13 cellular contexts compared by ENCODE assay signal in genomic region chr5:524442-525163, GRCh38. TPM values are rescaled to one million over a fixed set of nuclear protein-coding genes. Genes with fewer than 3 reads are reported as not detected.
DNase-seq lines count a peak whose midpoint lies in the region; ATAC-seq and TF ChIP-seq lines count a peak whose summit lies in the region.
"Had no signal": no experiment of that assay in that cellular context is flagged by ENCODE, and none has a peak within 500 bp of the region (broad histone marks: within the 10 kb centered on the region; RNA-seq: fewer than 3 reads in every experiment).

Gene SLC9A3, minus strand, starts transcription at chr5:524449.

- H3K9me3 Mint-ChIP-seq in endodermal cell = no peaks in the 10 kb centered on the region
- H3K9me3 Mint-ChIP-seq: CD4-positive, alpha-beta T cell; HFFc6 had no signal

- H2AFZ ChIP-seq in neural cell (ENCODE audit: low read depth, low read length) = no peak within 1 kb of the TSS

- peaks cover 59% of the 10 kb centered on the region for H3K4me1 ChIP-seq in BLaER1
- peaks cover 6% of the 10 kb centered on the region for H3K4me1 ChIP-seq in HUES64 (ENCODE audit: insufficient read depth, low read length)
- H3K4me1 ChIP-seq in endodermal cell (ENCODE audit: control insufficient read depth, insufficient read depth, low read length) = peaks cover 4% of the 10 kb centered on the region
- H3K4me1 ChIP-seq in gastroesophageal sphincter = peaks cover 0 to 35% (median 4%) of the 10 kb centered on the region in 3 donors

- no peaks in the 10 kb centered on the region for H3K36me3 ChIP-seq in BLaER1
- no peaks in the 10 kb centered on the region for H3K36me3 ChIP-seq in HUES64 (ENCODE audit: insufficient read depth, low read length)
- H3K36me3 ChIP-seq in endodermal cell (ENCODE audit: control insufficient read depth, insufficient read depth, low read length) = no peaks in the 10 kb centered on the region
- H3K36me3 ChIP-seq in neural cell (ENCODE audit: insufficient read depth, low read length) = no peaks in the 10 kb centered on the region
- H3K36me3 ChIP-seq in gastroesophageal sphincter = no peaks in the 10 kb centered on the region
- H3K36me3 ChIP-seq: tibial artery had no signal

- no peaks in the 10 kb centered on the region for H3K36me3 Mint-ChIP-seq in endodermal cell (ENCODE audit: low read depth)

- TF ChIP-seq EP300 in neural cell (conservative IDR thresholded peaks at IDR 0.05; ENCODE audit: poor library complexity, severe bottlenecking) (no peak), gastroesophageal sphincter (IDR thresholded peaks at IDR 0.05) (no peak)

- no peak for ATAC-seq in gastroesophageal sphincter

- H3K9ac ChIP-seq in BLaER1 (no peak within 1 kb of the TSS), HUES64 (ENCODE audit: low read depth, low read length) (no peak within 1 kb of the TSS; the same call in 1 of the 2 replicates), endodermal cell (ENCODE audit: extremely low read depth, low read length, poor library complexity, severe bottlenecking) (no peak within 1 kb of the TSS), neural cell (ENCODE audit: low read length) (peak within 1 kb of the TSS; percentile 12)

- 14% methylated on average over 65 of the region's 66 CpGs for WGBS in HUES64
- WGBS in endodermal cell (ENCODE audit: insufficient coverage in 1 of 2, insufficient read length in 1 of 2), 2 experiments = 15 to 18% methylated on average over 16 to 66 of the region's 66 CpGs
- 0% methylated on average over 4 of the region's 66 CpGs; no CpG with 5 or more reads in 1 of the 2 donors for WGBS in gastroesophageal sphincter (ENCODE audit: low coverage in 1 of 2), 2 donors

- no peaks in the 10 kb centered on the region for H3K9me2 ChIP-seq in neural cell (ENCODE audit: insufficient read depth, low read length)

- H3K9me3 ChIP-seq in BLaER1 = no peaks in the 10 kb centered on the region
- H3K9me3 ChIP-seq in HUES64 (ENCODE audit: insufficient read depth, low read depth, low read length) = no peaks in the 10 kb centered on the region
- H3K9me3 ChIP-seq in endodermal cell (ENCODE audit: control insufficient read depth, low read length) = no peaks in the 10 kb centered on the region
- no peaks in the 10 kb centered on the region for H3K9me3 ChIP-seq in neural cell (ENCODE audit: low read length)
- H3K9me3 ChIP-seq in gastroesophageal sphincter = no peaks in the 10 kb centered on the region
- H3K9me3 ChIP-seq: tibial artery had no signal

- no peak within 1 kb of the TSS for H3K4me2 ChIP-seq in BLaER1
- H3K4me2 ChIP-seq in neural cell (ENCODE audit: low read length) = peak within 1 kb of the TSS; percentile 30

- H3F3A ChIP-seq in neural cell (ENCODE audit: insufficient read depth, low read length, poor library complexity, severe bottlenecking) = no peaks in the 10 kb centered on the region

- POLR2A ChIA-PET in HEK293T (lab: Yijun Ruan, JAX) = no interaction called here

- H3K4me1 Mint-ChIP-seq in endodermal cell = peaks cover 12% of the 10 kb centered on the region

- TF ChIP-seq CTCF in endodermal cell (conservative IDR thresholded peaks at IDR 0.05) (no peak), neural cell (IDR thresholded peaks at IDR 0.05; ENCODE audit: poor library complexity, severe bottlenecking) (no peak), gastroesophageal sphincter (IDR thresholded peaks at IDR 0.05) (no peak)

- DNase-seq in endodermal cell = no peak
- no peak for DNase-seq in HuH-7.5 (ENCODE audit: low spot score)
- DNase-seq in HEK293T (ENCODE audit: extremely low spot score) = no peak
- no peak for DNase-seq in iPS-NIHi7 (ENCODE audit: extremely low spot score)
- DNase-seq: activated CD4-positive, CD25-positive, alpha-beta regulatory T cell treated with anti-CD3 and anti-CD28 coated beads, Interleukin-2, amount 50 U/mL, for 72 hours; CD4-positive, alpha-beta T cell; HFFc6; RPMI8226; tibial artery had no signal

- peaks cover 88% of the 10 kb centered on the region for H3K27me3 ChIP-seq in BLaER1
- peaks cover 85% of the 10 kb centered on the region for H3K27me3 ChIP-seq in HUES64 (ENCODE audit: insufficient read depth, low read length)
- peaks cover 78% of the 10 kb centered on the region for H3K27me3 ChIP-seq in endodermal cell (ENCODE audit: control insufficient read depth, insufficient read depth, low read length, poor library complexity, severe bottlenecking)
- peaks cover 74% of the 10 kb centered on the region for H3K27me3 ChIP-seq in neural cell (ENCODE audit: insufficient read depth, low read depth, low read length)
- peaks cover 100% of the 10 kb centered on the region for H3K27me3 ChIP-seq in gastroesophageal sphincter

- H3K27ac Mint-ChIP-seq in endodermal cell = no peak within 1 kb of the TSS
- H3K27ac Mint-ChIP-seq: CD4-positive, alpha-beta T cell; HFFc6 had no signal

- peak within 1 kb of the TSS; percentile 47 for H3K4me3 Mint-ChIP-seq in endodermal cell
- H3K4me3 Mint-ChIP-seq: CD4-positive, alpha-beta T cell; HFFc6 had no signal

- H3K4me3 ChIP-seq in BLaER1 (0 out of 2 replicates have a peak within 1 kb of the TSS, but pooled peaks have one; percentile 25), HUES64 (ENCODE audit: low read length) (peak within 1 kb of the TSS; percentile 43), endodermal cell (ENCODE audit: low read length) (peak within 1 kb of the TSS; percentile 14), neural cell (ENCODE audit: low read length) (peak within 1 kb of the TSS; percentile 66), gastroesophageal sphincter (peak within 1 kb of the TSS in 1 of 2 donors; percentile 40)

- no peak for TF ChIP-seq POLR2A in gastroesophageal sphincter (IDR thresholded peaks at IDR 0.05)

- peaks cover 78% of the 10 kb centered on the region for H3K27me3 Mint-ChIP-seq in endodermal cell (ENCODE audit: insufficient read depth)

- no peaks in the 10 kb centered on the region for H3K79me2 ChIP-seq in neural cell (replicated peaks; ENCODE audit: insufficient read depth, low read length)

- no peak for TF ChIP-seq RAD21 in neural cell (conservative IDR thresholded peaks at IDR 0.05)

- CTCF ChIA-PET in HEK293T (lab: Yijun Ruan, JAX) = no interaction called here

- H3K27ac ChIP-seq in BLaER1 (no peak within 1 kb of the TSS), HUES64 (ENCODE audit: low read depth, low read length) (no peak within 1 kb of the TSS), endodermal cell (ENCODE audit: low read depth, low read length) (no peak within 1 kb of the TSS), neural cell (ENCODE audit: low read length) (no peak within 1 kb of the TSS), gastroesophageal sphincter (no peak within 1 kb of the TSS)
- H3K27ac ChIP-seq: tibial artery had no signal

- H4K20me1 ChIP-seq in BLaER1 (peaks cover 46% of the 10 kb centered on the region), neural cell (ENCODE audit: insufficient read depth) (no peaks in the 10 kb centered on the region)

TF ChIP-seq in HEK293T, 16 proteins besides CTCF, POLR2A, EP300 and RAD21:
- TF ChIP-seq FOXA1 (IDR thresholded peaks at IDR 0.05) (no peak), TARDBP (IDR thresholded peaks at IDR 0.05) (no peak), LEF1 (IDR thresholded peaks at IDR 0.05; ENCODE audit: borderline replicate concordance) (no peak), NFRKB (IDR thresholded peaks at IDR 0.05) (no peak), SUZ12 (IDR thresholded peaks at IDR 0.05) (no peak), ARNT (IDR thresholded peaks at IDR 0.05) (no peak), L3MBTL2 (conservative IDR thresholded peaks at IDR 0.05) (no peak), BHLHE40 (IDR thresholded peaks at IDR 0.05; ENCODE audit: borderline replicate concordance) (no peak), ZNF384 (IDR thresholded peaks at IDR 0.05) (no peak), FOXK2 (IDR thresholded peaks at IDR 0.05) (no peak), FOXM1 (IDR thresholded peaks at IDR 0.05; ENCODE audit: borderline replicate concordance) (no peak), PKNOX1 (IDR thresholded peaks at IDR 0.05) (no peak), SP1 (IDR thresholded peaks at IDR 0.05) (no peak), ELF4 (IDR thresholded peaks at IDR 0.05) (no peak)

RNA-seq across cellular contexts. Expression of gene SLC9A3, which starts in this region (rescaled TPM):
- 0.55 TPM for polyA plus RNA-seq in HUES64 (2013, experiment 1 of 2)
- polyA plus RNA-seq in HUES64 (2013, experiment 2 of 2) = 0.70 TPM
- total RNA-seq in endodermal cell = 1 to 10 TPM; 1.3 to 1.5 TPM
- 1.5 TPM for polyA plus RNA-seq in endodermal cell (2013, experiment 1 of 2)
- polyA plus RNA-seq in endodermal cell (2013, experiment 2 of 2) = 1.4 TPM
- polyA plus RNA-seq in neural cell = 3.0 and 4.0 TPM in 2 replicates
- 3.8 and 4.9 TPM in 2 replicates for polyA minus RNA-seq in neural cell
- total RNA-seq in gastroesophageal sphincter = 1 to 10 TPM; 2.6 to 3.9 (median 2.8) TPM
